25 cellular contexts compared by ENCODE assay signal in the genomic region with DNA sequence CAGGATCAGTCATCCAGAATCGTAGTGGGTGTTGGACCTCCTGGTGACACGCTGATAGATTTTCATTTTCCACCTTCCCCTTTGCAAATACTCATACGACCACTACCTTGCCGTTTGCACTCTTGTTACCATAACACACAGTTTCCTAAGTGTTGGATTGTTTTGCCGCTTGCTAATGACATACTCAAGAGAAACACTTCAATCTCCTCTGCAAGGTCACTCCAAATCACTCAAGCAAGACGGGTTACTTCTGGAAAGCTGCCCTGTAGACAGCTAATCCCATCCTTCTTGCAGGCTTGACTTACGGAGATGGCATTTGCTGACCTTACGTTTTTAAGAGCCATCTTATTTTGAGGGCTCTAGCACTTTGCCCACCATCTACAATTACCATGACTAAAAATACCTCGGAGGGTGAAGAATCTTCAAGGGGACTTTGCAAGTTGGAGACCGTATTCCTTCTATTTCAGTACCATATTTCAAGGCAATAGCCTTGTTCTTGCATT.
"Had no signal": no experiment of that assay in that cellular context is flagged by ENCODE, and none has a peak within 500 bp of the region (broad histone marks: within the 10 kb centered on the region; RNA-seq: fewer than 3 reads in every experiment).

No MANE protein-coding gene starts in this region.

- H3K4me3 Mint-ChIP-seq: activated CD8-positive, alpha-beta T cell treated with anti-CD3 and anti-CD28 coated beads, Interleukin-2, amount 10 ng/mL, durations not matched to agents 7 days and 5 days; activated naive CD4-positive, alpha-beta T cell treated with anti-CD3 and anti-CD28 coated beads, Interleukin-2, amount 50 U/mL, for 24 hours; activated T-cell treated with anti-CD3 and anti-CD28 coated beads, Interleukin-2, amount 50 U/mL, for 24 hours; activated T-helper 1 cell treated with anti-CD3 and anti-CD28 coated beads, Interleukin-12 subunit alpha, Interleukin-12 subunit beta, Interleukin-2, Interleukin-4 antibody, amounts not matched to agents 30 ng/mL and 10 ng/mL and 1 ng/mL, durations not matched to agents 14 hours and 24 hours and 36 hours; T-helper 1 cell treated with Interleukin-12 subunit alpha and Interleukin-12 subunit beta and Interleukin-4 antibody, amounts not matched to agents 30 μg/mL and 1 μg/mL, for 36 hours; WTC11 had no signal

- H3K27ac Mint-ChIP-seq: activated CD8-positive, alpha-beta T cell treated with anti-CD3 and anti-CD28 coated beads, Interleukin-2, amount 10 ng/mL, durations not matched to agents 7 days and 5 days; activated naive CD4-positive, alpha-beta T cell treated with anti-CD3 and anti-CD28 coated beads, Interleukin-2, amount 50 U/mL, for 24 hours; activated T-cell treated with anti-CD3 and anti-CD28 coated beads, Interleukin-2, amount 50 U/mL, for 24 hours; activated T-helper 1 cell treated with anti-CD3 and anti-CD28 coated beads, Interleukin-12 subunit alpha, Interleukin-12 subunit beta, Interleukin-2, Interleukin-4 antibody, amounts not matched to agents 30 ng/mL and 10 ng/mL and 1 ng/mL, durations not matched to agents 14 hours and 24 hours and 36 hours; T-helper 1 cell treated with Interleukin-12 subunit alpha and Interleukin-12 subunit beta and Interleukin-4 antibody, amounts not matched to agents 30 μg/mL and 1 μg/mL, for 36 hours; WTC11 had no signal

- H3K36me3 Mint-ChIP-seq: activated naive CD4-positive, alpha-beta T cell treated with anti-CD3 and anti-CD28 coated beads, Interleukin-2, amount 50 U/mL, for 24 hours; WTC11 had no signal

- H3K4me1 Mint-ChIP-seq: activated naive CD4-positive, alpha-beta T cell treated with anti-CD3 and anti-CD28 coated beads, Interleukin-2, amount 50 U/mL, for 24 hours had no signal

- H3K27me3 ChIP-seq: breast epithelium, MG63, Peyer's patch had no signal

- H3K4me3 ChIP-seq: breast epithelium, MG63, Peyer's patch had no signal

- H3K27ac ChIP-seq: breast epithelium, Peyer's patch had no signal

- H3K36me3 ChIP-seq: breast epithelium, MG63, Peyer's patch had no signal

- H3K9me3 Mint-ChIP-seq: activated naive CD4-positive, alpha-beta T cell treated with anti-CD3 and anti-CD28 coated beads, Interleukin-2, amount 50 U/mL, for 24 hours; activated T-cell treated with anti-CD3 and anti-CD28 coated beads, Interleukin-2, amount 50 U/mL, for 24 hours; activated T-helper 1 cell treated with anti-CD3 and anti-CD28 coated beads, Interleukin-12 subunit alpha, Interleukin-12 subunit beta, Interleukin-2, Interleukin-4 antibody, amounts not matched to agents 30 ng/mL and 10 ng/mL and 1 ng/mL, durations not matched to agents 14 hours and 24 hours and 36 hours; T-helper 1 cell treated with Interleukin-12 subunit alpha and Interleukin-12 subunit beta and Interleukin-4 antibody, amounts not matched to agents 30 μg/mL and 1 μg/mL, for 36 hours had no signal

- ATAC-seq: activated CD8-positive, alpha-beta T cell treated with anti-CD3 and anti-CD28 coated beads, Interleukin-2, amount 10 ng/mL, durations not matched to agents 7 days and 5 days; WTC11 had no signal

- DNase-seq: activated CD4-positive, alpha-beta T cell treated with anti-CD3 and anti-CD28 coated beads for 48 hours; activated CD4-positive, alpha-beta T cell treated with anti-CD3 and anti-CD28 coated beads, Interleukin-2, amount 50 U/mL, for 4 hours; activated CD4-positive, CD25-positive, alpha-beta regulatory T cell treated with anti-CD3 and anti-CD28 coated beads, Interleukin-2, amount 50 U/mL, for 72 hours; activated CD8-positive, alpha-beta T cell treated with anti-CD3 and anti-CD28 coated beads, Interleukin-2, amount 10 ng/mL, durations not matched to agents 7 days and 5 days; activated effector memory CD4-positive, alpha-beta T cell treated with Interleukin-2 at 50 U/mL for 16 hours; activated naive CD4-positive, alpha-beta T cell; activated T-cell treated with anti-CD3 and anti-CD28 coated beads, Interleukin-2, amount 50 U/mL, for 24 hours; aorta; caudate nucleus; MG63; MV-4-11; NCI-H1105; NCI-H1436; NCI-H1694 treated with DMSO at 0.1 percent for 48 hours; NCI-H2029 treated with DMSO at 0.1 percent for 48 hours; NCI-H446; NCI-H526; NCI-H774; Peyer's patch; SHP77 had no signal

- H3K9me3 ChIP-seq: breast epithelium, MG63, Peyer's patch had no signal

- H3K4me1 ChIP-seq: breast epithelium, Peyer's patch had no signal
